8 cellular contexts compared by ENCODE assay signal in genomic region chr18:10525563-10526210, GRCh38. TPM values are rescaled to one million over a fixed set of nuclear protein-coding genes. Genes with fewer than 3 reads are reported as not detected.
DNase-seq lines count a peak whose midpoint lies in the region; ATAC-seq, FAIRE-seq and TF ChIP-seq lines count a peak whose summit lies in the region.

Gene NAPG, plus strand, starts transcription at chr18:10526027. Its CDS starts 76 bp downstream, at chr18:10526103.

- H4K91ac ChIP-seq in H1 (replicated peaks; ENCODE audit: insufficient read length, low read length): peak within 1 kb of the TSS; percentile 15

- H3K27ac ChIP-seq in H1 (ENCODE audit: low read depth, low read length): no peak within 1 kb of the TSS

- peak within 1 kb of the TSS; percentile 10 for H3K4ac ChIP-seq in H1 (replicated peaks; ENCODE audit: insufficient read length, low read depth, low read length)

- peak within 1 kb of the TSS; percentile 93; the same call in 1 of the 2 replicates for H2AFZ ChIP-seq in H1 (ENCODE audit: low read length)

- no peak within 1 kb of the TSS for H2BK12ac ChIP-seq in H1 (ENCODE audit: low read depth, low read length)

- H3K27me3 Mint-ChIP-seq in memory B cell: peaks cover 3% of the 10 kb centered on the region

- H3K4me1 Mint-ChIP-seq in memory B cell: peaks cover 33% of the 10 kb centered on the region

- H3K36me3 Mint-ChIP-seq in memory B cell: no peaks in the 10 kb centered on the region

- no peak within 1 kb of the TSS for H3K23ac ChIP-seq in H1 (ENCODE audit: insufficient read length)

- DNase-seq in CMK (ENCODE audit: low read depth) (peak; percentile 78), HS-5 (ENCODE audit: low read depth) (peak; percentile 44), NOMO-1 treated with DMSO at 0.1 percent for 48 hours (lab: John Stamatoyannopoulos, UW; ENCODE audit: unreplicated experiment) (peak; percentile 89), H1 (ENCODE audit: low read depth in 1 of 2, low spot score in 2 of 2) (peak; percentile 80 to 88), memory B cell (ENCODE audit: low spot score in 2 of 2) (peak; percentile 81 to 88)
- peak; percentile 78 to 83 for DNase-seq in activated CD8-positive, alpha-beta memory T cell treated with anti-CD3 and anti-CD28 coated beads for 4 hours (ENCODE audit: low read depth in 2 of 2)
- DNase-seq in stimulated activated CD8-positive, alpha-beta memory T cell treated with anti-CD3 and anti-CD28 coated beads, Interleukin-12 subunit alpha, Interleukin-12 subunit beta, amount 100 ng/mL, for 24 hours (ENCODE audit: extremely low read depth): peak; percentile 80

- H4K20me1 ChIP-seq in H1 (replicated peaks in 1 of 2; ENCODE audit: control insufficient read depth in 1 of 2, insufficient read depth in 2 of 2, low read length in 2 of 2): peaks cover 0 to 6% of the 10 kb centered on the region in 2 experiments

- H4K8ac ChIP-seq in H1 (ENCODE audit: extremely low read depth, insufficient read depth, low read length): peak within 1 kb of the TSS; percentile 73

- POLR2A ChIA-PET in H1 (lab: Charles Lee; ENCODE audit: partially characterized antibody): interaction anchor here (0.6 to 1.1 kb wide), 5 partner anchors 11 to 566 kb away, joined by 3 to 4 read pairs (median 3); no protein-coding TSS in a partner anchor

- H3K4me1 ChIP-seq in H1 (replicated peaks in 1 of 4; ENCODE audit: control insufficient read depth in 3 of 4, insufficient read depth in 4 of 4, low read length in 3 of 4): peaks cover 0 to 6% (median 3%) of the 10 kb centered on the region in 4 experiments; a peak in 4 of 7 replicates

- H3K27me3 ChIP-seq in H1 (replicated peaks in 1 of 4; ENCODE audit: control insufficient read depth in 3 of 4, extremely low read depth in 1 of 4, insufficient read depth in 3 of 4, low read length in 3 of 4): no peaks in the 10 kb centered on the region

- CTCF ChIA-PET in H1 (lab: Charles Lee; ENCODE audit: partially characterized antibody): interaction anchor here (0.6 to 1.4 kb wide), 3 partner anchors 336 to 960 kb away, joined by 3 to 5 read pairs (median 3); no protein-coding TSS in a partner anchor

- peaks cover 5% of the 10 kb centered on the region; the same call in 1 of the 2 replicates for H3K23me2 ChIP-seq in H1 (ENCODE audit: low read depth, low read length)

- no peak for FAIRE-seq in H1 (lab: Jason Lieb, UNC)

- peak within 1 kb of the TSS; percentile 64 to 93 for H3K4me2 ChIP-seq in H1 (ENCODE audit: insufficient read depth in 1 of 2, low read depth in 2 of 2, low read length in 2 of 2)

- peaks cover 7% of the 10 kb centered on the region for H3K79me1 ChIP-seq in H1 (ENCODE audit: low read depth, low read length)

- H2BK20ac ChIP-seq in H1 (ENCODE audit: low read length): no peak within 1 kb of the TSS

- peak in 1 of 2 experiments; percentile 56; a peak in 1 of 3 replicates for TF ChIP-seq POLR2A in H1 (IDR thresholded peaks at IDR 0.05; ENCODE audit: control extremely low read depth in 1 of 2, low read depth in 2 of 2, low read length in 2 of 2)

- no peak within 1 kb of the TSS for H4K5ac ChIP-seq in H1 (ENCODE audit: insufficient read length, low read depth, low read length)

- no peak within 1 kb of the TSS for H3K14ac ChIP-seq in H1 (ENCODE audit: insufficient read length)

- H3K4me3 Mint-ChIP-seq in memory B cell: peak within 1 kb of the TSS; percentile 99

- peaks cover 16 to 44% of the 10 kb centered on the region in 2 experiments for H3K79me2 ChIP-seq in H1 (ENCODE audit: control insufficient read depth in 1 of 2, insufficient read depth in 2 of 2, low read length in 2 of 2)

- peak within 1 kb of the TSS; percentile 78 for H3K27ac Mint-ChIP-seq in memory B cell

- ATAC-seq in GM19468 (IDR thresholded peaks at IDR 0.05; ENCODE audit: extremely low read depth, unreplicated experiment): peak; percentile 67
- peak; percentile 85 for ATAC-seq in memory B cell (ENCODE audit: low read depth)

- peak within 1 kb of the TSS; percentile 79 to 95 (median 90) for H3K4me3 ChIP-seq in H1 (ENCODE audit: extremely low read depth in 1 of 4, insufficient read depth in 2 of 4, low read depth in 3 of 4, low read length in 4 of 4)

- H3K9me3 Mint-ChIP-seq in memory B cell: no peaks in the 10 kb centered on the region

- peak within 1 kb of the TSS; percentile 60 for H3K18ac ChIP-seq in H1 (ENCODE audit: extremely low read depth, low read length)

- H3K56ac ChIP-seq in H1 (replicated peaks; ENCODE audit: insufficient read length, low read depth, low read length): peak within 1 kb of the TSS; percentile 32

- no peak for TF ChIP-seq RAD21 in H1 (IDR thresholded peaks at IDR 0.05 in 1 of 2, conservative IDR thresholded peaks at IDR 0.05 in 1 of 2; ENCODE audit: low read depth in 2 of 2, low read length in 2 of 2)

- no peak for TF ChIP-seq EP300 in H1 (IDR thresholded peaks at IDR 0.05; ENCODE audit: borderline replicate concordance in 1 of 2, low read depth in 2 of 2, low read length in 2 of 2)

- no peak within 1 kb of the TSS for H2BK120ac ChIP-seq in H1 (replicated peaks; ENCODE audit: low read depth, low read length)

- WGBS in H1 (ENCODE audit: extremely low coverage in 1 of 2, insufficient coverage in 1 of 2, insufficient read length in 1 of 2, insufficient replicate concordance in 2 of 2, low coverage in 1 of 2, low lambda C conversion rate in 2 of 2, missing lambda C conversion rate in 1 of 2), 2 experiments: 2% methylated on average over 33 of the region's 38 CpGs; no CpG with 5 or more reads in 1 of the 2 experiments

- no peaks in the 10 kb centered on the region for H3K36me3 ChIP-seq in H1 (ENCODE audit: control insufficient read depth in 2 of 4, insufficient read depth in 4 of 4, low read length in 3 of 4)

- H2BK5ac ChIP-seq in H1 (ENCODE audit: low read depth, low read length): peak within 1 kb of the TSS; percentile 24

- H3K9ac ChIP-seq in H1 (replicated peaks in 1 of 4; ENCODE audit: extremely low read depth in 1 of 4, low read depth in 3 of 4, low read length in 3 of 4): peak within 1 kb of the TSS; percentile 39 to 72 (median 61)

- H3K9me3 ChIP-seq in H1 (ENCODE audit: insufficient read depth in 2 of 2, low read depth in 1 of 2, low read length in 1 of 2): no peaks in the 10 kb centered on the region

- H2AK5ac ChIP-seq in H1 (ENCODE audit: low read depth, low read length): no peak within 1 kb of the TSS

- H2BK15ac ChIP-seq in H1 (ENCODE audit: low read length): no peak within 1 kb of the TSS

- no peak for TF ChIP-seq CTCF in H1 (IDR thresholded peaks at IDR 0.05; ENCODE audit: control extremely low read depth in 1 of 3, insufficient read depth in 1 of 3, low read depth in 1 of 3, low read length in 3 of 3)

TF ChIP-seq in H1, 55 proteins besides CTCF, POLR2A, EP300 and RAD21:
- peak; percentile 47; the same call in 1 of the 2 replicates for TF ChIP-seq TAF1 (IDR thresholded peaks at IDR 0.05; ENCODE audit: low read depth, low read length)
- peak; percentile 64 for TF ChIP-seq CREB1 (IDR thresholded peaks at IDR 0.05)
- peak in 1 of 2 experiments; percentile 39; a peak in 1 of 4 replicates for TF ChIP-seq SIN3A (conservative IDR thresholded peaks at IDR 0.05 in 1 of 2, IDR thresholded peaks at IDR 0.05 in 1 of 2; ENCODE audit: low read depth in 1 of 2, low read length in 2 of 2)
- peak; percentile 27; the same call in 1 of the 2 replicates for TF ChIP-seq TBP (IDR thresholded peaks at IDR 0.05; ENCODE audit: low read depth, low read length)
- TF ChIP-seq PHF8 (conservative IDR thresholded peaks at IDR 0.05; ENCODE audit: low read depth, low read length): 0 out of 2 replicates have a peak, but pooled peaks have one; percentile 42
- 0 out of 2 replicates have a peak, but pooled peaks have one; percentile 9 for TF ChIP-seq YY1 (IDR thresholded peaks at IDR 0.05; ENCODE audit: low read depth, low read length)
- peak; percentile 98 for TF ChIP-seq NRF1 (IDR thresholded peaks at IDR 0.05; ENCODE audit: low read depth, low read length)
- TF ChIP-seq KDM4A (IDR thresholded peaks at IDR 0.05; ENCODE audit: low read depth, low read length, severe bottlenecking): peak; percentile 43
- TF ChIP-seq EZH2 (IDR thresholded peaks at IDR 0.05; ENCODE audit: low read depth, low read length, severe bottlenecking): no peak
- 0 out of 2 replicates have a peak, but pooled peaks have one; percentile 70 for TF ChIP-seq RBBP5 (IDR thresholded peaks at IDR 0.05; ENCODE audit: borderline replicate concordance, low read depth, low read length)
- TF ChIP-seq POLR2AphosphoS5 (IDR thresholded peaks at IDR 0.05; ENCODE audit: low read depth, low read length): peak; percentile 47
- TF ChIP-seq RNF2 (IDR thresholded peaks at IDR 0.05; ENCODE audit: borderline replicate concordance, low read depth, low read length, missing control alignments, poor library complexity, severe bottlenecking): no peak
- TF ChIP-seq MAX (IDR thresholded peaks at IDR 0.05): no peak
- TF ChIP-seq CEBPB (IDR thresholded peaks at IDR 0.05; ENCODE audit: low read depth, low read length): peak; percentile 21; the same call in 1 of the 2 replicates

RNA-seq across cellular contexts. Expression of gene NAPG, which starts in this region (rescaled TPM):
- 19.6 and 23.5 TPM in 2 replicates for total RNA-seq in H1 (2021; fragmentation: NEBNext Ultra II Directional; extraction: Animal tissue kit (Norgen Biotek cat#: 25700))
- polyA plus RNA-seq in H1 (2011; rRNA removed): 5.5 and 8.0 TPM in 2 replicates
- polyA plus RNA-seq in H1 (2011; cell fraction: cytosol; rRNA removed): 12.0 TPM
- 6.3 TPM for polyA plus RNA-seq in H1 (2011; cell fraction: nucleus; rRNA removed)
- 12.2 to 16.8 TPM (median 14.9 TPM) in 4 replicates for polyA plus RNA-seq in H1 (2012, experiment 1 of 2)
- polyA plus RNA-seq in H1 (2012, experiment 2 of 2): 3.0 TPM
- polyA plus RNA-seq in H1 (2013, experiment 1 of 2): 15.2 TPM
- 15.8 TPM for polyA plus RNA-seq in H1 (2013, experiment 2 of 2)
- 10.4 and 13.9 TPM in 2 replicates for polyA minus RNA-seq in H1 (2011; rRNA and poly(A)+ RNA removed)
- 12.8 TPM for polyA minus RNA-seq in H1 (2011; cell fraction: cytosol; rRNA and poly(A)+ RNA removed)
- polyA minus RNA-seq in H1 (2011; cell fraction: nucleus; rRNA and poly(A)+ RNA removed): 20.8 TPM
